In the genomic region with DNA sequence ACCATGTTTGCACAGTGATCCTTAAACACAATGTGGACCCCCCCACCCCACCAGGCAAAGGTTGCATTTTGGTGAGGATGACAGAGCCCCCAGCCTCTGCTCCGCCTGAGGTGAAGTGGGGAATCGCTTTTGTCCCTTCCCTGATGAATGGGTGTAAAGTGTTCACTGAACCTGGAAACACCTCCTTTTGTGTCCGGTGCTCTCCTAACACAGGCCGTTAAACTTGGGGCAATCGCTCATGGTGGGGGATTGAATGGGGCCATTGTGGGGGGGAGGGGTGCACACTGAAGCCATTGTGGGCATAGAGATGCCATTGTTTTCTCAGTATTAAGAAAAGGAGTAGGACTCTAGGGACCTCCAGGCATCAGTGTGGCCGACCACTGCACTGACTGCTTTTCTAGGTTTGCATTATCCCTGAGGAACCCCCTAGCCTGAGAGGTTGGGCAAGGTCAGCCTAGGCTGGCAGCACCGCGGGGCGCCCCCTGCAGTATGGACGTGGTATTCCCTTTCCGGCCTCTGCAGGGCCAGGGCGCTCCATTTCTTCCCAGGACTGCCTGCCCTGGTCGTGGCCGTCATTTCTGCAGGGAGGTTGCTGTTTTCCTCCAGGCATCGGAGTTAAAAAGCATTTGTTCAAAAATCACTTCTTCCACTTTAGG, we compare ENCODE assay signal across 8 cellular contexts.
DNase-seq lines count a peak whose midpoint lies in the region; ATAC-seq and TF ChIP-seq lines count a peak whose summit lies in the region.
"Had no signal": no experiment of that assay in that cellular context is flagged by ENCODE, and none has a peak within 500 bp of the region (broad histone marks: within the 10 kb centered on the region; RNA-seq: fewer than 3 reads in every experiment).

No MANE protein-coding gene starts in this region.

- CTCF ChIA-PET in Panc1 (lab: Charles Lee) = interaction anchor here (0.6 kb wide), 1 partner anchor 78 kb away, joined by 3 read pairs; no protein-coding TSS in a partner anchor

- BruUV-seq in Panc1 (replicated peaks; lab: Mats Ljungman, UMichigan) = no TSS peak

- H3K9me3 ChIP-seq in Panc1 (ENCODE audit: control insufficient read depth, insufficient read depth, low read depth, low read length) (no peaks in the 10 kb centered on the region), prostate gland (no peaks in the 10 kb centered on the region), uterus (no peaks in the 10 kb centered on the region)

- intact Hi-C loops in Panc1 (cut with micrococcal nuclease; ENCODE audit: unreplicated experiment) = no loop called here
- intact Hi-C loops in prostate gland (cut with DNase I) = no loop called here
- intact Hi-C loops in uterus (cut with DNase I; ENCODE audit: low total_unique reads) = no loop called here

- in situ Hi-C loops in Panc1 (cut with HindIII; ENCODE audit: low pct_unique_long_range_greater_than_20kb, low sequenced_read_pairs) = no loop called here

- POLR2A ChIA-PET in Panc1 (lab: Charles Lee) = interaction anchor here (0.7 kb wide), 1 partner anchor 356 kb away, joined by 3 read pairs; no protein-coding TSS in a partner anchor

- H3K27me3 ChIP-seq in H7 (ENCODE audit: control insufficient read depth, insufficient read depth, low read length) (no peaks in the 10 kb centered on the region), Panc1 (ENCODE audit: control insufficient read depth, insufficient read depth, low read length) (no peaks in the 10 kb centered on the region), prostate gland (replicated peaks; ENCODE audit: insufficient read depth) (no peaks in the 10 kb centered on the region), uterus (no peaks in the 10 kb centered on the region)

- peak overlapping the region; percentile 60 for H3K27ac ChIP-seq in Panc1 (ENCODE audit: low read length)
- no peak overlapping the region for H3K27ac ChIP-seq in prostate gland
- no peak overlapping the region for H3K27ac ChIP-seq in uterus

- H3K4me3 ChIP-seq in H7 (ENCODE audit: insufficient read depth, low read depth, low read length) (no peak overlapping the region), Panc1 (ENCODE audit: low read depth in 2 of 2, low read length in 2 of 2) (no peak overlapping the region), prostate gland (no peak overlapping the region), uterus (no peak overlapping the region)

- ATAC-seq in Panc1 (peak; percentile 83), GM18520 (IDR thresholded peaks at IDR 0.05; ENCODE audit: unreplicated experiment) (no peak)

- WGBS in prostate gland = 63% methylated on average over 15 of the region's 15 CpGs

- no peak for TF ChIP-seq POLR2A in prostate gland (IDR thresholded peaks at IDR 0.05)
- TF ChIP-seq POLR2A in uterus (IDR thresholded peaks at IDR 0.05) = no peak

- H3K4me1 ChIP-seq in Panc1 (ENCODE audit: control insufficient read depth, insufficient read depth, low read length) (peaks cover 60% of the 10 kb centered on the region), prostate gland (replicated peaks) (no peaks in the 10 kb centered on the region), uterus (peaks cover 14 to 15% of the 10 kb centered on the region in 2 donors)

- H3K36me3 ChIP-seq in H7 (replicated peaks; ENCODE audit: control insufficient read depth, insufficient read depth, low read length) (peaks cover 1% of the 10 kb centered on the region), Panc1 (ENCODE audit: control insufficient read depth, insufficient read depth, low read length) (no peaks in the 10 kb centered on the region), prostate gland (no peaks in the 10 kb centered on the region), uterus (no peaks in the 10 kb centered on the region)

- peak; percentile 86 for DNase-seq in H7
- no peak for DNase-seq in Panc1 (ENCODE audit: low read depth, low spot score)
- peak; percentile 1 for DNase-seq in effector CD8-positive, alpha-beta T cell (lab: John Stamatoyannopoulos, UW)
- no peak for DNase-seq in prostate gland (ENCODE audit: low spot score)
- no peak for DNase-seq in uterus
- DNase-seq in AG08396 (ENCODE audit: low spot score) = no peak
- DNase-seq: stimulated activated naive B cell treated with anti-CD40 and anti-IgM and Interleukin-4, amounts not matched to agents 10 μg/mL and 1 μg/mL and 100 μg/mL, for 72 hours had no signal

- peak; percentile 96 for TF ChIP-seq CTCF in Panc1 (IDR thresholded peaks at IDR 0.05)
- peak in 3 of 4 experiments; percentile 14 to 31 (median 20) for TF ChIP-seq CTCF in prostate gland (IDR thresholded peaks at IDR 0.05)
- peak in 2 of 4 experiments; percentile 17 to 27 for TF ChIP-seq CTCF in uterus (IDR thresholded peaks at IDR 0.05)

Comparison
In these comparisons a context has a peak if more than half of its experiments do, and no peak if none do; other contexts are left out.
1. DNase-seq: peak in H7 (single experiment) and effector CD8-positive, alpha-beta T cell (single experiment); none in Panc1 (single experiment), prostate gland (single experiment), uterus (0 of 2) and AG08396 (single experiment).